12 cellular contexts compared by ENCODE assay signal in genomic region chr17:10196936-10197335, GRCh38. TPM values are rescaled to one million over a fixed set of nuclear protein-coding genes. Genes with fewer than 3 reads are reported as not detected.
DNase-seq lines count a peak whose midpoint lies in the region; ATAC-seq and TF ChIP-seq lines count a peak whose summit lies in the region.
"Had no signal": no experiment of that assay in that cellular context is flagged by ENCODE, and none has a peak within 500 bp of the region (broad histone marks: within the 10 kb centered on the region; RNA-seq: fewer than 3 reads in every experiment).

No MANE protein-coding gene starts in this region.

- H3K4me3 ChIP-seq in Jurkat, Clone E6-1 (ENCODE audit: low read length), result peak overlapping the region; percentile 80
- H3K4me3 ChIP-seq in thoracic aorta, result peak overlapping the region; percentile 71
- H3K4me3 ChIP-seq in naive thymus-derived CD4-positive, alpha-beta T cell (ENCODE audit: low read length), result no peak overlapping the region

- intact Hi-C loops in dendritic cell treated with granulocyte-macrophage colony-stimulating factor and Interleukin-4, amounts not matched to agents 40 ng/mL and 50 ng/mL, for 4 days (cut with micrococcal nuclease), result loop anchor here (2.0 kb wide), 1 partner anchor 44 kb away; no protein-coding TSS in a partner anchor
- intact Hi-C loops in naive thymus-derived CD4-positive, alpha-beta T cell (cut with micrococcal nuclease), result no loop called here

- H3K4me3 Mint-ChIP-seq in dendritic cell treated with granulocyte-macrophage colony-stimulating factor and Interleukin-4, amounts not matched to agents 40 ng/mL and 50 ng/mL, for 4 days, result peak overlapping the region; percentile 86
- H3K4me3 Mint-ChIP-seq in naive thymus-derived CD8-positive, alpha-beta T cell, result peak overlapping the region in 8 of 10 donors; percentile 2 to 65 (median 36)
- peak overlapping the region in 4 of 10 donors; percentile 4 to 32 (median 8) for H3K4me3 Mint-ChIP-seq in naive thymus-derived CD4-positive, alpha-beta T cell
- no peak overlapping the region for H3K4me3 Mint-ChIP-seq in activated CD4-positive, alpha-beta memory T cell treated with anti-CD3 and anti-CD28 coated beads, Interleukin-2, amount 10 ng/mL, durations not matched to agents 7 days and 5 days
- H3K4me3 Mint-ChIP-seq: activated T-cell treated with anti-CD3 and anti-CD28 coated beads, Interleukin-2, amount 50 U/mL, for 4 hours had no signal

- no peaks in the 10 kb centered on the region for H3K27me3 ChIP-seq in thoracic aorta (replicated peaks; ENCODE audit: insufficient read depth)
- no peaks in the 10 kb centered on the region for H3K27me3 ChIP-seq in naive thymus-derived CD4-positive, alpha-beta T cell (ENCODE audit: control insufficient read depth in 2 of 2, insufficient read depth in 2 of 2, low read length in 2 of 2)

- peaks cover 11% of the 10 kb centered on the region for H3K27me3 Mint-ChIP-seq in dendritic cell treated with granulocyte-macrophage colony-stimulating factor and Interleukin-4, amounts not matched to agents 40 ng/mL and 50 ng/mL, for 4 days
- peaks cover 14 to 47% (median 23%) of the 10 kb centered on the region in 5 donors for H3K27me3 Mint-ChIP-seq in naive thymus-derived CD8-positive, alpha-beta T cell
- H3K27me3 Mint-ChIP-seq in naive thymus-derived CD4-positive, alpha-beta T cell, result peaks cover 22 to 43% (median 31%) of the 10 kb centered on the region in 5 donors
- H3K27me3 Mint-ChIP-seq in activated CD4-positive, alpha-beta memory T cell treated with anti-CD3 and anti-CD28 coated beads, Interleukin-2, amount 10 ng/mL, durations not matched to agents 7 days and 5 days, result peaks cover 29% of the 10 kb centered on the region

- CTCF ChIA-PET in RWPE1 (lab: Yijun Ruan, JAX), result interaction anchor here (0.9 kb wide), 1 partner anchor 9 kb away, joined by 3 read pairs; no protein-coding TSS in a partner anchor
- CTCF ChIA-PET in naive thymus-derived CD4-positive, alpha-beta T cell (lab: Charles Lee), result no interaction called here
- CTCF ChIA-PET in activated CD4-positive, alpha-beta memory T cell treated with anti-CD3 and anti-CD28 coated beads, Interleukin-2, amount 10 ng/mL, durations not matched to agents 7 days and 5 days (lab: Charles Lee), result no interaction called here

- no peak for ATAC-seq in naive thymus-derived CD8-positive, alpha-beta T cell
- ATAC-seq in thoracic aorta (ENCODE audit: insufficient number of reproducible peaks, low FRiP score, low read depth) (no peak), GM21390 (IDR thresholded peaks at IDR 0.05; ENCODE audit: unreplicated experiment) (no peak)
- ATAC-seq in naive thymus-derived CD4-positive, alpha-beta T cell, result no peak
- ATAC-seq: activated T-cell treated with anti-CD3 and anti-CD28 coated beads, Interleukin-2, amount 50 U/mL, for 4 hours had no signal

- peaks cover 21% of the 10 kb centered on the region for H3K9me3 Mint-ChIP-seq in dendritic cell treated with granulocyte-macrophage colony-stimulating factor and Interleukin-4, amounts not matched to agents 40 ng/mL and 50 ng/mL, for 4 days
- H3K9me3 Mint-ChIP-seq in naive thymus-derived CD8-positive, alpha-beta T cell, result peaks cover 0 to 29% (median 20%) of the 10 kb centered on the region in 9 donors
- peaks cover 5 to 38% (median 17%) of the 10 kb centered on the region in 11 donors for H3K9me3 Mint-ChIP-seq in naive thymus-derived CD4-positive, alpha-beta T cell
- H3K9me3 Mint-ChIP-seq in activated CD4-positive, alpha-beta memory T cell treated with anti-CD3 and anti-CD28 coated beads, Interleukin-2, amount 10 ng/mL, durations not matched to agents 7 days and 5 days, result peaks cover 16% of the 10 kb centered on the region

- no peaks in the 10 kb centered on the region for H3K36me3 ChIP-seq in thoracic aorta
- H3K36me3 ChIP-seq in naive thymus-derived CD4-positive, alpha-beta T cell (ENCODE audit: control insufficient read depth in 2 of 3, insufficient read depth in 3 of 3, low read length in 3 of 3), result no peaks in the 10 kb centered on the region

- H3K4me1 Mint-ChIP-seq in dendritic cell treated with granulocyte-macrophage colony-stimulating factor and Interleukin-4, amounts not matched to agents 40 ng/mL and 50 ng/mL, for 4 days (ENCODE audit: low read depth), result peaks cover 42% of the 10 kb centered on the region
- peaks cover 3 to 25% (median 11%) of the 10 kb centered on the region in 4 donors for H3K4me1 Mint-ChIP-seq in naive thymus-derived CD8-positive, alpha-beta T cell
- H3K4me1 Mint-ChIP-seq in naive thymus-derived CD4-positive, alpha-beta T cell, result peaks cover 0 to 10% (median 8%) of the 10 kb centered on the region in 7 donors
- peaks cover 7% of the 10 kb centered on the region for H3K4me1 Mint-ChIP-seq in activated CD4-positive, alpha-beta memory T cell treated with anti-CD3 and anti-CD28 coated beads, Interleukin-2, amount 10 ng/mL, durations not matched to agents 7 days and 5 days

- H3K27ac Mint-ChIP-seq in dendritic cell treated with granulocyte-macrophage colony-stimulating factor and Interleukin-4, amounts not matched to agents 40 ng/mL and 50 ng/mL, for 4 days, result peak overlapping the region; percentile 42
- H3K27ac Mint-ChIP-seq in naive thymus-derived CD8-positive, alpha-beta T cell, result no peak overlapping the region
- no peak overlapping the region for H3K27ac Mint-ChIP-seq in naive thymus-derived CD4-positive, alpha-beta T cell
- H3K27ac Mint-ChIP-seq in activated CD4-positive, alpha-beta memory T cell treated with anti-CD3 and anti-CD28 coated beads, Interleukin-2, amount 10 ng/mL, durations not matched to agents 7 days and 5 days, result no peak overlapping the region

- H3K4me1 ChIP-seq in thoracic aorta (ENCODE audit: control insufficient read depth in 1 of 2, low read depth in 2 of 2), result peaks cover 0 to 13% of the 10 kb centered on the region in 2 donors
- H3K4me1 ChIP-seq in naive thymus-derived CD4-positive, alpha-beta T cell (ENCODE audit: control insufficient read depth in 2 of 2, insufficient read depth in 2 of 2, low read length in 2 of 2), result peaks cover 0 to 3% of the 10 kb centered on the region in 2 donors

- peaks cover 44% of the 10 kb centered on the region for H3K36me3 Mint-ChIP-seq in dendritic cell treated with granulocyte-macrophage colony-stimulating factor and Interleukin-4, amounts not matched to agents 40 ng/mL and 50 ng/mL, for 4 days (ENCODE audit: low read depth)
- H3K36me3 Mint-ChIP-seq in naive thymus-derived CD8-positive, alpha-beta T cell, result peaks cover 4 to 27% (median 12%) of the 10 kb centered on the region in 3 donors
- H3K36me3 Mint-ChIP-seq in naive thymus-derived CD4-positive, alpha-beta T cell, result peaks cover 0 to 19% (median 4%) of the 10 kb centered on the region in 5 donors
- H3K36me3 Mint-ChIP-seq in activated CD4-positive, alpha-beta memory T cell treated with anti-CD3 and anti-CD28 coated beads, Interleukin-2, amount 10 ng/mL, durations not matched to agents 7 days and 5 days (ENCODE audit: low read depth), result peaks cover 11% of the 10 kb centered on the region

- POLR2A ChIA-PET in naive thymus-derived CD8-positive, alpha-beta T cell (lab: Charles Lee), result no interaction called here
- POLR2A ChIA-PET in RWPE1 (lab: Yijun Ruan, JAX; ENCODE audit: low non-redundant PET), result no interaction called here
- POLR2A ChIA-PET in naive thymus-derived CD4-positive, alpha-beta T cell (lab: Charles Lee), result no interaction called here
- POLR2A ChIA-PET in activated CD4-positive, alpha-beta memory T cell treated with anti-CD3 and anti-CD28 coated beads, Interleukin-2, amount 10 ng/mL, durations not matched to agents 7 days and 5 days (lab: Charles Lee), result no interaction called here

- peaks cover 3% of the 10 kb centered on the region for H3K9me3 ChIP-seq in thoracic aorta
- H3K9me3 ChIP-seq in naive thymus-derived CD4-positive, alpha-beta T cell (ENCODE audit: control insufficient read depth in 2 of 3, low read length in 3 of 3), result peaks cover 0 to 16% (median 0%) of the 10 kb centered on the region in 3 experiments

- no peak for DNase-seq in Jurkat, Clone E6-1 (ENCODE audit: low read depth, low spot score)
- DNase-seq in naive thymus-derived CD8-positive, alpha-beta T cell, result no peak
- DNase-seq in thoracic aorta (ENCODE audit: low spot score), result no peak
- DNase-seq in RWPE1 (ENCODE audit: low spot score), result no peak
- no peak for DNase-seq in naive thymus-derived CD4-positive, alpha-beta T cell
- DNase-seq in activated CD4-positive, alpha-beta memory T cell treated with anti-CD3 and anti-CD28 coated beads, Interleukin-2, amount 10 ng/mL, durations not matched to agents 7 days and 5 days, result no peak
- DNase-seq: activated T-cell treated with anti-CD3 and anti-CD28 coated beads, Interleukin-2, amount 50 U/mL, for 4 hours; NCI-H1092 treated with DMSO at 0.1 percent for 48 hours had no signal

- no peak for TF ChIP-seq CTCF in thoracic aorta (IDR thresholded peaks at IDR 0.05)
- TF ChIP-seq CTCF in RWPE1 (conservative IDR thresholded peaks at IDR 0.05; ENCODE audit: low read depth), result no peak

- no peak overlapping the region for H3K27ac ChIP-seq in thoracic aorta
- no peak overlapping the region for H3K27ac ChIP-seq in RWPE1
- no peak overlapping the region for H3K27ac ChIP-seq in naive thymus-derived CD4-positive, alpha-beta T cell (ENCODE audit: low read depth, low read length)
- H3K27ac ChIP-seq: HL-60 had no signal

RNA-seq across cellular contexts. Expression of gene GAS7, which starts 1.5 kb away (rescaled TPM):
- 27.5 TPM for polyA plus RNA-seq in Jurkat, Clone E6-1 (2012; ENCODE audit: insufficient read depth, insufficient read length)
- 1 to 10 TPM; 1.6 to 2.1 TPM for total RNA-seq in naive thymus-derived CD8-positive, alpha-beta T cell
- 1 to 10 TPM in 1 of 3 donors, under 1 TPM in 1, not detected in 1; 0.05 to 1.1 TPM for polyA plus RNA-seq in naive thymus-derived CD8-positive, alpha-beta T cell
- total RNA-seq in thoracic aorta, result 10 to 100 TPM; 69.0 to 70.8 TPM
- total RNA-seq in naive thymus-derived CD4-positive, alpha-beta T cell, result 10 to 100 TPM in 1 of 5 experiments, 1 to 10 TPM in 3, under 1 TPM in 1; 0.24 to 54.3 (median 3.4) TPM
- under 1 TPM; 0.09 to 0.31 TPM for polyA plus RNA-seq in naive thymus-derived CD4-positive, alpha-beta T cell
- under 1 TPM; 0.23 to 0.35 TPM for total RNA-seq in activated CD4-positive, alpha-beta memory T cell treated with anti-CD3 and anti-CD28 coated beads, Interleukin-2, amount 10 ng/mL, durations not matched to agents 7 days and 5 days
- total RNA-seq: endothelial cell of umbilical vein had no signal
- polyA plus RNA-seq: endothelial cell of umbilical vein had no signal
